In genomic region chr18:10413722-10414121, GRCh38 we compare ENCODE assay signal across 25 cellular contexts. TPM values are rescaled to one million over a fixed set of nuclear protein-coding genes. Genes with fewer than 3 reads are reported as not detected.
DNase-seq lines count a peak whose midpoint lies in the region; ATAC-seq, FAIRE-seq and TF ChIP-seq lines count a peak whose summit lies in the region.
"Had no signal": no experiment of that assay in that cellular context is flagged by ENCODE, and none has a peak within 500 bp of the region (broad histone marks: within the 10 kb centered on the region; RNA-seq: fewer than 3 reads in every experiment).

No MANE protein-coding gene starts in this region.

- in situ Hi-C loops in GM12878 (cut with MboI), result no loop called here

- POLR2A ChIA-PET in MCF 10A (lab: Yijun Ruan, JAX), result interaction anchor here (0.5 to 2.4 kb wide), 10 partner anchors 8 to 457 kb away, joined by 3 to 10 read pairs (median 4); partner anchors contain the start of gene NAPG
- POLR2A ChIA-PET in GM12878 (lab: Charles Lee), result no interaction called here

- RAD21 ChIA-PET in GM12878 (lab: Charles Lee; ENCODE audit: unreplicated experiment), result interaction anchor here (1.6 kb wide), 1 partner anchor 22 kb away, joined by 4 read pairs; no protein-coding TSS in a partner anchor

- no peak for ATAC-seq in GM12878
- no peak for ATAC-seq in foreskin keratinocyte
- ATAC-seq: GM23338, PC-3 had no signal

- H3K36me3 Mint-ChIP-seq in MCF 10A (ENCODE audit: insufficient read depth, unreplicated experiment), result no peaks in the 10 kb centered on the region

- BruUV-seq in MCF 10A (replicated peaks; lab: Mats Ljungman, UMichigan), result no TSS peak
- BruUV-seq in GM12878 (replicated peaks; lab: Mats Ljungman, UMichigan), result no TSS peak

- no peak for FAIRE-seq in GM12878 (lab: Jason Lieb, UNC)

- H3K27me3 ChIP-seq in breast epithelium (no peaks in the 10 kb centered on the region), GM12878 (replicated peaks in 1 of 2; ENCODE audit: control insufficient read depth in 2 of 2, insufficient read depth in 2 of 2, low read length in 1 of 2) (no peaks in the 10 kb centered on the region), foreskin keratinocyte (no peaks in the 10 kb centered on the region), left ventricle myocardium inferior (ENCODE audit: low read depth) (no peaks in the 10 kb centered on the region)
- H3K27me3 ChIP-seq: BE2C had no signal

- no peaks in the 10 kb centered on the region for H3K9me3 Mint-ChIP-seq in MCF 10A (ENCODE audit: unreplicated experiment)
- H3K9me3 Mint-ChIP-seq: GM23338, H9 had no signal

- TF ChIP-seq RAD21 in GM12878 (IDR thresholded peaks at IDR 0.05; ENCODE audit: insufficient read depth, low read depth, low read length), result no peak

- CTCF ChIA-PET in MCF 10A (lab: Yijun Ruan, JAX) (interaction anchor here (1.0 kb wide), 1 partner anchor 19 kb away, joined by 3 read pairs; no protein-coding TSS in a partner anchor), GM12878 (lab: Yijun Ruan, JAX) (no interaction called here)

- no peaks in the 10 kb centered on the region for H3K79me2 ChIP-seq in GM12878 (ENCODE audit: control insufficient read depth, insufficient read depth, low read length)

- H3K27ac ChIP-seq in breast epithelium (peak overlapping the region; percentile 23 to 40), GM12878 (ENCODE audit: control insufficient read depth, insufficient read depth) (no peak overlapping the region), foreskin keratinocyte (peak overlapping the region; percentile 96), left ventricle myocardium inferior (replicated peaks) (no peak overlapping the region)
- H3K27ac ChIP-seq: 22Rv1 had no signal

- no peak overlapping the region for H2AFZ ChIP-seq in GM12878 (ENCODE audit: control insufficient read depth, low read depth, low read length)
- H2AFZ ChIP-seq: GM23338 had no signal

- H3K4me3 Mint-ChIP-seq in MCF 10A (ENCODE audit: unreplicated experiment), result no peak overlapping the region
- H3K4me3 Mint-ChIP-seq: GM23338, H9 had no signal

- H3K4me3 ChIP-seq in breast epithelium (no peak overlapping the region), GM12878 (no peak overlapping the region), left ventricle myocardium inferior (no peak overlapping the region)
- H3K4me3 ChIP-seq: GM23338 had no signal

- H3K36me3 ChIP-seq in breast epithelium, result no peaks in the 10 kb centered on the region
- H3K36me3 ChIP-seq in GM12878 (ENCODE audit: control insufficient read depth in 2 of 2, insufficient read depth in 2 of 2, low read length in 1 of 2), result no peaks in the 10 kb centered on the region
- H3K36me3 ChIP-seq in left ventricle myocardium inferior, result no peaks in the 10 kb centered on the region
- H3K36me3 ChIP-seq: BE2C had no signal

- TF ChIP-seq EP300 in GM12878 (IDR thresholded peaks at IDR 0.05; ENCODE audit: borderline replicate concordance in 1 of 2, control insufficient read depth in 1 of 2, low read depth in 2 of 2, low read length in 2 of 2), result no peak

- no peaks in the 10 kb centered on the region for H4K20me1 ChIP-seq in GM12878 (ENCODE audit: control insufficient read depth, insufficient read depth)

- intact Hi-C loops in breast epithelium (cut with DNase I; ENCODE audit: low total_unique reads) (no loop called here), MCF 10A (cut with micrococcal nuclease) (no loop called here), GM12878 (cut with micrococcal nuclease; ENCODE audit: unreplicated experiment) (no loop called here), left ventricle myocardium inferior (cut with micrococcal nuclease) (no loop called here)

- no peak for DNase-seq in breast epithelium (ENCODE audit: low spot score in 2 of 2)
- DNase-seq in MCF 10A (ENCODE audit: unreplicated experiment), result no peak
- no peak for DNase-seq in GM12878 (ENCODE audit: low read depth, low spot score)
- no peak for DNase-seq in foreskin keratinocyte
- no peak for DNase-seq in NCI-H146 treated with DMSO at 0.1 percent for 48 hours (lab: John Stamatoyannopoulos, UW; ENCODE audit: unreplicated experiment)
- DNase-seq in left ventricle myocardium inferior, result no peak
- DNase-seq in NCI-H187 treated with DMSO at 0.1 percent for 48 hours (lab: John Stamatoyannopoulos, UW), result no peak
- DNase-seq: BE2C; Calu3; DMS153; H9; IMR-90; Karpas-422; NCI-H1105; NCI-H1436 treated with DMSO at 0.1 percent for 48 hours; NCI-H2029; NCI-H446; NCI-H524 treated with DMSO at 0.1 percent for 48 hours; NCI-H82; NK-92 treated with Interleukin-12 subunit alpha and Interleukin-12 subunit beta, amount 100 ng/mL, for 24 hours; PC-3; SHP77 had no signal

- no peak overlapping the region for H3K27ac Mint-ChIP-seq in MCF 10A (ENCODE audit: low read depth, unreplicated experiment)
- H3K27ac Mint-ChIP-seq: GM23338, H9 had no signal

- SMC1A ChIA-PET in GM12878 (lab: Charles Lee; ENCODE audit: uncharacterized antibody, unreplicated experiment), result interaction anchor here (0.9 to 1.0 kb wide), 2 partner anchors 22 to 139 kb away, joined by 3 read pairs; no protein-coding TSS in a partner anchor

- no peaks in the 10 kb centered on the region for H3K27me3 Mint-ChIP-seq in MCF 10A (ENCODE audit: insufficient read depth, unreplicated experiment)

- peaks cover 0 to 8% of the 10 kb centered on the region in 2 donors for H3K4me1 ChIP-seq in breast epithelium
- H3K4me1 ChIP-seq in GM12878 (ENCODE audit: control insufficient read depth, insufficient read depth, low read length), result no peaks in the 10 kb centered on the region
- peaks cover 46% of the 10 kb centered on the region for H3K4me1 ChIP-seq in foreskin keratinocyte
- peaks cover 3% of the 10 kb centered on the region for H3K4me1 ChIP-seq in left ventricle myocardium inferior
- H3K4me1 ChIP-seq: BE2C had no signal

- H3K9me3 ChIP-seq in breast epithelium, result no peaks in the 10 kb centered on the region
- no peaks in the 10 kb centered on the region for H3K9me3 ChIP-seq in GM12878 (replicated peaks; ENCODE audit: control insufficient read depth, insufficient read depth, low read length)
- no peaks in the 10 kb centered on the region for H3K9me3 ChIP-seq in left ventricle myocardium inferior (replicated peaks)
- H3K9me3 ChIP-seq: BE2C had no signal

- 0% methylated on average over 3 of the region's 3 CpGs for WGBS in GM12878 (ENCODE audit: insufficient coverage, insufficient replicate concordance, low lambda C conversion rate, missing lambda C conversion rate)

- no peak overlapping the region for H3K9ac ChIP-seq in GM12878 (ENCODE audit: control insufficient read depth, insufficient read depth, low read length)

- no peak for TF ChIP-seq POLR2A in breast epithelium (IDR thresholded peaks at IDR 0.05)
- TF ChIP-seq POLR2A in GM12878 (IDR thresholded peaks at IDR 0.05; ENCODE audit: low read depth, low read length), result no peak

- TF ChIP-seq CTCF in breast epithelium (IDR thresholded peaks at IDR 0.05) (no peak), MCF 10A (IDR thresholded peaks at IDR 0.05; ENCODE audit: unreplicated experiment) (no peak), GM12878 (IDR thresholded peaks at IDR 0.05 in 2 of 3, conservative IDR thresholded peaks at IDR 0.05 in 1 of 3; ENCODE audit: control insufficient read depth in 2 of 3, extremely low read depth in 1 of 3, insufficient read depth in 1 of 3, low read depth in 3 of 3, low read length in 3 of 3) (no peak), foreskin keratinocyte (conservative IDR thresholded peaks at IDR 0.05) (no peak), left ventricle myocardium inferior (IDR thresholded peaks at IDR 0.05; ENCODE audit: borderline replicate concordance) (no peak)

- peaks cover 39% of the 10 kb centered on the region for H3K4me1 Mint-ChIP-seq in MCF 10A (ENCODE audit: insufficient read depth, unreplicated experiment)

- H3K4me2 ChIP-seq in GM12878 (ENCODE audit: control insufficient read depth, insufficient read depth), result no peak overlapping the region
- H3K4me2 ChIP-seq: GM23338 had no signal

TF ChIP-seq in GM12878, 131 proteins besides CTCF, POLR2A, EP300 and RAD21:
- no peak for TF ChIP-seq NR2C2 (IDR thresholded peaks at IDR 0.05; ENCODE audit: borderline replicate concordance, control insufficient read depth, insufficient read length, low read depth)
- TF ChIP-seq SPI1 (IDR thresholded peaks at IDR 0.05; ENCODE audit: borderline replicate concordance, insufficient read depth, low read depth, low read length), result peak; percentile 60; the same call in 1 of the 2 replicates

RNA-seq across cellular contexts. Expression of gene APCDD1, which starts 40.7 kb away (rescaled TPM):
- total RNA-seq in breast epithelium (100 to 1,000 TPM in 1 of 3 donors, 10 to 100 TPM in 2; 34.1 to 275 (median 38.8) TPM), MCF 10A (2022) (0.37 and 0.54 TPM in 2 replicates), GM12878 (2014; rRNA removed) (not detected in 2 replicates), GM12878 (2014; rRNA removed; fragmentation: Illumina TruSeq; extraction: Trizol) (not detected in 2 replicates), GM12878 (2021) (not detected in 2 replicates), foreskin keratinocyte (2.8 and 5.6 TPM in 2 replicates), left ventricle myocardium inferior (38.0 TPM)
- total RNA-seq in GM12878 (2013; cell fraction: nucleolus; rRNA removed), result not detected in 2 replicates
- polyA plus RNA-seq in GM12878 (2011; ENCODE audit: low read depth), result not detected
- polyA plus RNA-seq in GM12878 (2011; rRNA removed) (not detected in 2 replicates), GM12878 (2014; fragmentation: Illumina TruSeq; extraction: Trizol) (not detected in 2 replicates), GM12878 (2014; fragmentation: Nextera tagmentation; extraction: Ambion mirVana) (not detected), GM12878 (2014; rRNA removed) (not detected in 2 replicates), GM12878 (2016; fragmentation: Nextera tagmentation; extraction: Ambion mirVana) (not detected), foreskin keratinocyte (2.0 and 4.8 TPM in 2 replicates)
- not detected in 2 replicates for polyA plus RNA-seq in GM12878 (2011; cell fraction: cytosol; rRNA removed)
- polyA plus RNA-seq in GM12878 (2011; cell fraction: nucleus; rRNA removed), result not detected in 2 replicates
- not detected in 2 replicates for polyA plus RNA-seq in GM12878 (2012)
- polyA minus RNA-seq in GM12878 (2011; rRNA and poly(A)+ RNA removed), result not detected in 2 replicates
- not detected in 2 replicates for polyA minus RNA-seq in GM12878 (2011; cell fraction: cytosol; rRNA and poly(A)+ RNA removed)
- polyA minus RNA-seq in GM12878 (2011; cell fraction: nucleus; rRNA and poly(A)+ RNA removed), result not detected in 2 replicates
- total RNA-seq: Calu3, PC-3, SK-MEL-5 had no signal

Comparison
In these comparisons a context has a peak if more than half of its experiments do, and no peak if none do; other contexts are left out.
1. H3K27ac ChIP-seq: peak in breast epithelium (2 of 2) and foreskin keratinocyte (single experiment); none in GM12878 (single experiment) and left ventricle myocardium inferior (single experiment).